28 cellular contexts compared by ENCODE assay signal in the genomic region with DNA sequence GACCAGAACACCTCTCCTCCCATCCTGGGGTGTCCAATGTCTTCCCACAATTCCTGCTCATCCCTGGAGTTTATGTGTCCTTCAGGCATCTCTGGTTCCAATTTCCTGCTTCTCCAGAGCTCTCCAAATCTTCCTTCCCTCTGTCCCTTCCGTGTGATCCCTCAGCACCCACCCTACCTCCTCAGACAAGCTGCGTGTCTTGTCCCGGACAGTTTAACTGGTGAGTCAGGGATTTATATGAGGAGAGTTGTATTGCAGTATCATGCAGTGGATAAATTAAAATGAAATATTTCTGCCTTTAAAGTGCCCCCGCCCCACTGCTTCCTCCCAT.
A peak's percentile ranks its signal among the peaks of the same experiment; 100 is the strongest.
DNase-seq lines count a peak whose midpoint lies in the region; ATAC-seq, FAIRE-seq and TF ChIP-seq lines count a peak whose summit lies in the region.
"Had no signal": no experiment of that assay in that cellular context is flagged by ENCODE, and none has a peak within 500 bp of the region (broad histone marks: within the 10 kb centered on the region; RNA-seq: fewer than 3 reads in every experiment).

No MANE protein-coding gene starts in this region.

- no peaks in the 10 kb centered on the region for H3K36me3 Mint-ChIP-seq in nephron progenitor cell (ENCODE audit: low read depth)
- H3K36me3 Mint-ChIP-seq: brain, mesothelial cell of epicardium, T-cell had no signal

- FAIRE-seq in endothelial cell of umbilical vein (lab: Jason Lieb, UNC), result no peak
- FAIRE-seq: colon, K562, RCC 7860 had no signal

- no peaks in the 10 kb centered on the region for H3K9me3 Mint-ChIP-seq in nephron progenitor cell
- H3K9me3 Mint-ChIP-seq: activated CD4-positive, alpha-beta memory T cell treated with anti-CD3 and anti-CD28 coated beads, Interleukin-2, amount 10 ng/mL, durations not matched to agents 7 days and 5 days; activated naive CD8-positive, alpha-beta T cell treated with anti-CD3 and anti-CD28 coated beads, Interleukin-2, amount 50 U/mL, for 24 hours; mesothelial cell of epicardium; neural crest cell; T-cell had no signal

- H3K4me1 Mint-ChIP-seq in nephron progenitor cell, result peaks cover 50% of the 10 kb centered on the region
- H3K4me1 Mint-ChIP-seq: activated CD4-positive, alpha-beta memory T cell treated with anti-CD3 and anti-CD28 coated beads, Interleukin-2, amount 10 ng/mL, durations not matched to agents 7 days and 5 days; activated naive CD8-positive, alpha-beta T cell treated with anti-CD3 and anti-CD28 coated beads, Interleukin-2, amount 50 U/mL, for 24 hours; B cell; T-cell had no signal

- H3K36me3 ChIP-seq in left ventricle myocardium inferior (no peaks in the 10 kb centered on the region), endothelial cell of umbilical vein (ENCODE audit: control insufficient read depth in 2 of 2, extremely low read depth in 1 of 2, insufficient read depth in 2 of 2, low read length in 2 of 2) (no peaks in the 10 kb centered on the region), vagina (no peaks in the 10 kb centered on the region)
- H3K36me3 ChIP-seq: prostate gland had no signal

- no peak overlapping the region for H3K4me3 Mint-ChIP-seq in nephron progenitor cell
- H3K4me3 Mint-ChIP-seq: activated CD4-positive, alpha-beta memory T cell treated with anti-CD3 and anti-CD28 coated beads, Interleukin-2, amount 10 ng/mL, durations not matched to agents 7 days and 5 days; activated naive CD8-positive, alpha-beta T cell treated with anti-CD3 and anti-CD28 coated beads, Interleukin-2, amount 50 U/mL, for 24 hours; B cell; mesothelial cell of epicardium; neural crest cell; T-cell had no signal

- no peak for TF ChIP-seq POLR2A in endothelial cell of umbilical vein (IDR thresholded peaks at IDR 0.05; ENCODE audit: low read depth, low read length)
- TF ChIP-seq POLR2A in vagina (IDR thresholded peaks at IDR 0.05), result no peak

- H2AFZ ChIP-seq in endothelial cell of umbilical vein (ENCODE audit: low read depth, low read length), result no peak overlapping the region
- H2AFZ ChIP-seq: GM23248 had no signal

- POLR2A ChIA-PET in endothelial cell of umbilical vein (lab: Charles Lee), result interaction anchor here (1.1 kb wide), 1 partner anchor 22 kb away, joined by 4 read pairs; no protein-coding TSS in a partner anchor

- DNase-seq in left ventricle myocardium inferior (no peak), cardiac septum (ENCODE audit: low spot score) (no peak), endothelial cell of umbilical vein (ENCODE audit: low read depth, low spot score) (no peak), nephron progenitor cell (no peak), vagina (ENCODE audit: extremely low spot score in 2 of 2) (no peak), coronary artery (ENCODE audit: low spot score) (no peak), LoVo (ENCODE audit: low spot score) (no peak)
- DNase-seq: activated CD4-positive, alpha-beta memory T cell treated with anti-CD3 and anti-CD28 coated beads, Interleukin-2, amount 10 ng/mL, durations not matched to agents 7 days and 5 days; activated CD4-positive, CD25-positive, alpha-beta regulatory T cell treated with anti-CD3 and anti-CD28 coated beads, Interleukin-2, amount 50 U/mL, for 72 hours; activated effector memory CD4-positive, alpha-beta T cell treated with Interleukin-2 at 50 U/mL for 16 hours; activated naive CD8-positive, alpha-beta T cell treated with anti-CD3 and anti-CD28 coated beads, Interleukin-2, amount 50 U/mL, for 24 hours; DMS53; GF-D8; GM23248; NCI-H1436 treated with DMSO at 0.1 percent for 48 hours; NCI-H510A treated with DMSO at 0.1 percent for 48 hours; NK-92 treated with Interleukin-12 subunit alpha and Interleukin-12 subunit beta, amount 100 ng/mL, for 24 hours; T-cell had no signal

- H3K27me3 ChIP-seq in left ventricle myocardium inferior (ENCODE audit: low read depth) (peaks cover 46% of the 10 kb centered on the region), endothelial cell of umbilical vein (ENCODE audit: control insufficient read depth in 2 of 2, insufficient read depth in 2 of 2, low read length in 2 of 2) (peaks cover 3 to 4% of the 10 kb centered on the region in 2 experiments), vagina (no peaks in the 10 kb centered on the region)

- H3K4me2 ChIP-seq in endothelial cell of umbilical vein (ENCODE audit: insufficient read depth, low read length), result peak overlapping the region; percentile 36
- H3K4me2 ChIP-seq: smooth muscle cell had no signal

- no peaks in the 10 kb centered on the region for H4K20me1 ChIP-seq in endothelial cell of umbilical vein (replicated peaks; ENCODE audit: control insufficient read depth, extremely low read depth, insufficient read depth, low read length)

- BruUV-seq in endothelial cell of umbilical vein (replicated peaks; lab: Mats Ljungman, UMichigan), result no TSS peak

- H3K27me3 Mint-ChIP-seq in nephron progenitor cell (ENCODE audit: low read depth, poor library complexity), result peaks cover 26% of the 10 kb centered on the region

- H3K27ac ChIP-seq in left ventricle myocardium inferior (replicated peaks) (peak overlapping the region; percentile 78), endothelial cell of umbilical vein (ENCODE audit: insufficient read depth, low read depth, low read length) (peak overlapping the region; percentile 83), vagina (peak overlapping the region; percentile 51), coronary artery (peak overlapping the region in 1 of 2 donors; percentile 28)
- H3K27ac ChIP-seq: GM23248 had no signal

- peaks cover 44% of the 10 kb centered on the region for H3K4me1 ChIP-seq in left ventricle myocardium inferior
- peaks cover 45% of the 10 kb centered on the region for H3K4me1 ChIP-seq in endothelial cell of umbilical vein (ENCODE audit: control insufficient read depth, extremely low read depth, insufficient read depth, low read length)
- H3K4me1 ChIP-seq in vagina, result no peaks in the 10 kb centered on the region
- H3K4me1 ChIP-seq: prostate gland had no signal

- dilution Hi-C loops in endothelial cell of umbilical vein (cut with MboI; ENCODE audit: extremely low pct_ligation_motif_present, low sequenced_read_pairs), result no loop called here

- no peak for ATAC-seq in HG02981 (IDR thresholded peaks at IDR 0.05; ENCODE audit: unreplicated experiment)
- ATAC-seq: activated naive CD8-positive, alpha-beta T cell treated with anti-CD3 and anti-CD28 coated beads, Interleukin-2, amount 50 U/mL, for 24 hours; T-cell had no signal

- CTCF ChIA-PET in endothelial cell of umbilical vein (lab: Charles Lee), result interaction anchor here (1.0 kb wide), 1 partner anchor 62 kb away, joined by 4 read pairs; no protein-coding TSS in a partner anchor

- no peaks in the 10 kb centered on the region for H3K9me1 ChIP-seq in endothelial cell of umbilical vein (replicated peaks; ENCODE audit: control insufficient read depth, extremely low read depth, insufficient read depth, low read length)

- TF ChIP-seq CTCF in left ventricle myocardium inferior (IDR thresholded peaks at IDR 0.05; ENCODE audit: borderline replicate concordance) (no peak), endothelial cell of umbilical vein (IDR thresholded peaks at IDR 0.05; ENCODE audit: extremely low read depth in 1 of 2, insufficient read depth in 1 of 2, low read depth in 1 of 2, low read length in 2 of 2) (no peak), nephron progenitor cell (IDR thresholded peaks at IDR 0.05) (no peak), vagina (IDR thresholded peaks at IDR 0.05) (no peak), coronary artery (IDR thresholded peaks at IDR 0.05) (no peak)

- H3K9ac ChIP-seq in endothelial cell of umbilical vein (replicated peaks; ENCODE audit: extremely low read depth, insufficient read depth, low read length), result peak overlapping the region; percentile 47
- H3K9ac ChIP-seq: GM23248 had no signal

- H3K4me3 ChIP-seq in left ventricle myocardium inferior, result peak overlapping the region; percentile 17
- H3K4me3 ChIP-seq in endothelial cell of umbilical vein (replicated peaks in 1 of 3; ENCODE audit: insufficient read depth in 1 of 3, low read depth in 1 of 3, low read length in 3 of 3), result peak overlapping the region in 1 of 3 experiments; percentile 7
- no peak overlapping the region for H3K4me3 ChIP-seq in vagina
- H3K4me3 ChIP-seq in coronary artery, result no peak overlapping the region
- H3K4me3 ChIP-seq: GM23248, K562, prostate gland, smooth muscle cell had no signal

- peak overlapping the region; percentile 24 for H3K27ac Mint-ChIP-seq in nephron progenitor cell
- H3K27ac Mint-ChIP-seq: activated CD4-positive, alpha-beta memory T cell treated with anti-CD3 and anti-CD28 coated beads, Interleukin-2, amount 10 ng/mL, durations not matched to agents 7 days and 5 days; activated naive CD8-positive, alpha-beta T cell treated with anti-CD3 and anti-CD28 coated beads, Interleukin-2, amount 50 U/mL, for 24 hours; B cell; mesothelial cell of epicardium; T-cell had no signal

- no peaks in the 10 kb centered on the region for H3K9me3 ChIP-seq in left ventricle myocardium inferior (replicated peaks)
- no peaks in the 10 kb centered on the region for H3K9me3 ChIP-seq in endothelial cell of umbilical vein (replicated peaks; ENCODE audit: control insufficient read depth, insufficient read depth, low read length)
- no peaks in the 10 kb centered on the region for H3K9me3 ChIP-seq in vagina
- H3K9me3 ChIP-seq: prostate gland had no signal

- H3K79me2 ChIP-seq in endothelial cell of umbilical vein (ENCODE audit: control insufficient read depth, insufficient read depth, low read length), result no peaks in the 10 kb centered on the region

- intact Hi-C loops in left ventricle myocardium inferior (cut with micrococcal nuclease) (no loop called here), cardiac septum (cut with DNase I) (loop anchor here (10.0 kb wide), 1 partner anchor 61 kb away; no protein-coding TSS in a partner anchor), endothelial cell of umbilical vein (cut with micrococcal nuclease) (loop anchor here (1.0 to 5.0 kb wide), 9 partner anchors 15 to 194 kb away; a partner anchor contains a TSS), vagina (cut with DNase I) (no loop called here)

TF ChIP-seq in endothelial cell of umbilical vein, 7 proteins besides CTCF, POLR2A, EP300 and RAD21:
- TF ChIP-seq GATA2 (IDR thresholded peaks at IDR 0.05; ENCODE audit: insufficient read depth, insufficient read length, low read depth, low read length) (no peak), POLR2AphosphoS5 (IDR thresholded peaks at IDR 0.05; ENCODE audit: insufficient read depth, low read depth, low read length) (no peak), EZH2 (IDR thresholded peaks at IDR 0.05; ENCODE audit: borderline replicate concordance, low read depth, low read length, severe bottlenecking) (no peak), FOS (IDR thresholded peaks at IDR 0.05; ENCODE audit: borderline replicate concordance, insufficient read depth, low read length) (no peak), MYC (IDR thresholded peaks at IDR 0.05; ENCODE audit: low read depth, low read length) (no peak), JUN (IDR thresholded peaks at IDR 0.05; ENCODE audit: borderline replicate concordance, insufficient read depth, insufficient read length, low read depth) (no peak)
- TF ChIP-seq, protein P1, sequence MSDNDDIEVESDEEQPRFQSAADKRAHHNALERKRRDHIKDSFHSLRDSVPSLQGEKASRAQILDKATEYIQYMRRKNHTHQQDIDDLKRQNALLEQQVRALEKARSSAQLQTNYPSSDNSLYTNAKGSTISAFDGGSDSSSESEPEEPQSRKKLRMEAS (IDR thresholded peaks at IDR 0.05; ENCODE audit: insufficient read depth, insufficient read length), result no peak

Comparison
In these comparisons a context has a peak if more than half of its experiments do, and no peak if none do; other contexts are left out.
1. intact Hi-C loops: an anchor here in cardiac septum (10.0 kb wide) and endothelial cell of umbilical vein (1.0 to 5.0 kb wide); none called in left ventricle myocardium inferior and vagina.